ENCODE assay signal across 8 cellular contexts in genomic region chrX:136496359-136496767, GRCh38. TPM values are rescaled to one million over a fixed set of nuclear protein-coding genes. Genes with fewer than 3 reads are reported as not detected.
DNase-seq lines count a peak whose midpoint lies in the region; ATAC-seq and TF ChIP-seq lines count a peak whose summit lies in the region.

No MANE protein-coding gene starts in this region.

- H3K27me3 Mint-ChIP-seq in activated naive CD4-positive, alpha-beta T cell treated with anti-CD3 and anti-CD28 coated beads, Interleukin-2, amount 10 ng/mL, durations not matched to agents 7 days and 5 days, result peaks cover 9% of the 10 kb centered on the region

- H3K4me1 ChIP-seq in liver (ENCODE audit: control insufficient read depth in 4 of 4, insufficient read depth in 4 of 4, low read length in 3 of 4) (peaks cover 0 to 9% (median under 1%) of the 10 kb centered on the region in 4 donors), upper lobe of right lung (peaks cover 6% of the 10 kb centered on the region)

- WGBS in adipose tissue, 3 donors, result 1 to 48% (median 1%) methylated on average over 12 of the region's 12 CpGs
- WGBS in liver, result under 1% methylated on average over 12 of the region's 12 CpGs

- no peak for DNase-seq in activated naive CD4-positive, alpha-beta T cell treated with anti-CD3 and anti-CD28 coated beads, Interleukin-2, amount 10 ng/mL, durations not matched to agents 7 days and 5 days
- DNase-seq in activated naive CD4-positive, alpha-beta T cell treated with Interleukin-2 at 50 U/mL for 16 hours, result no peak
- no peak for DNase-seq in upper lobe of right lung
- DNase-seq in CD1c-positive myeloid dendritic cell (ENCODE audit: extremely low spot score), result no peak
- DNase-seq in 8988T, result no peak
- no peak for DNase-seq in kidney tubule cell (ENCODE audit: low spot score)

- H3K27ac Mint-ChIP-seq in activated naive CD4-positive, alpha-beta T cell treated with anti-CD3 and anti-CD28 coated beads, Interleukin-2, amount 10 ng/mL, durations not matched to agents 7 days and 5 days, result peak overlapping the region; percentile 97

- H3K27ac ChIP-seq in adipose tissue (ENCODE audit: low read depth, low read length), result peak overlapping the region; percentile 15
- H3K27ac ChIP-seq in liver (ENCODE audit: low read depth in 1 of 2, low read length in 2 of 2), result peak overlapping the region; percentile 65 to 92
- H3K27ac ChIP-seq in upper lobe of right lung, result peak overlapping the region; percentile 88

- TF ChIP-seq RAD21 in liver (IDR thresholded peaks at IDR 0.05), result no peak

- peaks cover 8% of the 10 kb centered on the region for H3K36me3 Mint-ChIP-seq in activated naive CD4-positive, alpha-beta T cell treated with anti-CD3 and anti-CD28 coated beads, Interleukin-2, amount 10 ng/mL, durations not matched to agents 7 days and 5 days

- H3K9me3 Mint-ChIP-seq in activated naive CD4-positive, alpha-beta T cell treated with anti-CD3 and anti-CD28 coated beads, Interleukin-2, amount 10 ng/mL, durations not matched to agents 7 days and 5 days, result no peaks in the 10 kb centered on the region

- H3K4me1 Mint-ChIP-seq in activated naive CD4-positive, alpha-beta T cell treated with anti-CD3 and anti-CD28 coated beads, Interleukin-2, amount 10 ng/mL, durations not matched to agents 7 days and 5 days, result peaks cover 29% of the 10 kb centered on the region

- ATAC-seq in upper lobe of right lung, result no peak

- peaks cover 0 to 5% (median 1%) of the 10 kb centered on the region in 4 donors for H3K36me3 ChIP-seq in liver (ENCODE audit: control insufficient read depth in 4 of 4, insufficient read depth in 3 of 4, low read depth in 1 of 4, low read length in 3 of 4)
- peaks cover 15% of the 10 kb centered on the region for H3K36me3 ChIP-seq in upper lobe of right lung

- peak overlapping the region in 1 of 2 donors; percentile 73 for H3K9ac ChIP-seq in liver (ENCODE audit: low read depth in 1 of 2, low read length in 2 of 2)

- no peak for TF ChIP-seq CTCF in liver (IDR thresholded peaks at IDR 0.05; ENCODE audit: low read depth, low read length, missing input control)
- TF ChIP-seq CTCF in upper lobe of right lung (IDR thresholded peaks at IDR 0.05), result no peak

- CTCF ChIA-PET in activated naive CD4-positive, alpha-beta T cell treated with anti-CD3 and anti-CD28 coated beads, Interleukin-2, amount 10 ng/mL, durations not matched to agents 7 days and 5 days (lab: Charles Lee), result interaction anchor here (0.9 to 3.0 kb wide), 3 partner anchors 80 to 198 kb away, joined by 3 to 9 read pairs (median 3); no protein-coding TSS in a partner anchor

- intact Hi-C loops in upper lobe of right lung (cut with DNase I), result no loop called here

- no peaks in the 10 kb centered on the region for H3K9me3 ChIP-seq in liver (ENCODE audit: control insufficient read depth in 4 of 4, low read length in 3 of 4)
- no peaks in the 10 kb centered on the region for H3K9me3 ChIP-seq in upper lobe of right lung

- H3K27me3 ChIP-seq in liver (ENCODE audit: control insufficient read depth in 4 of 4, insufficient read depth in 4 of 4, low read length in 3 of 4) (no peaks in the 10 kb centered on the region), upper lobe of right lung (no peaks in the 10 kb centered on the region)

- H3K4me3 Mint-ChIP-seq in activated naive CD4-positive, alpha-beta T cell treated with anti-CD3 and anti-CD28 coated beads, Interleukin-2, amount 10 ng/mL, durations not matched to agents 7 days and 5 days, result peak overlapping the region; percentile 88

- H3K4me3 ChIP-seq in liver (ENCODE audit: low read depth in 1 of 3, low read length in 3 of 3) (peak overlapping the region; percentile 51 to 89 (median 80)), upper lobe of right lung (peak overlapping the region; percentile 65)

TF ChIP-seq in liver, 16 proteins besides CTCF, POLR2A, EP300 and RAD21:
- TF ChIP-seq HNF4G (IDR thresholded peaks at IDR 0.05) (no peak), HNF4A (conservative IDR thresholded peaks at IDR 0.05) (no peak), GABPA (IDR thresholded peaks at IDR 0.05 in 1 of 2, conservative IDR thresholded peaks at IDR 0.05 in 1 of 2) (no peak), JUND (IDR thresholded peaks at IDR 0.05) (no peak), SP1 (IDR thresholded peaks at IDR 0.05) (no peak), MAX (IDR thresholded peaks at IDR 0.05) (no peak), REST (IDR thresholded peaks at IDR 0.05) (no peak), RXRA (IDR thresholded peaks at IDR 0.05) (no peak), NR2F2 (IDR thresholded peaks at IDR 0.05) (no peak), EGR1 (IDR thresholded peaks at IDR 0.05; ENCODE audit: low read depth in 2 of 2) (no peak), ATF3 (IDR thresholded peaks at IDR 0.05) (no peak), TAF1 (conservative IDR thresholded peaks at IDR 0.05) (no peak), FOXA1 (IDR thresholded peaks at IDR 0.05) (no peak), ZBTB33 (IDR thresholded peaks at IDR 0.05) (no peak)
TF ChIP-seq in liver: peak in this region for 0.

RNA-seq across cellular contexts. Expression of gene HTATSF1, which starts 1.0 kb away (rescaled TPM):
- 10 to 100 TPM; 16.0 to 75.0 (median 32.7) TPM for polyA plus RNA-seq in adipose tissue
- total RNA-seq in liver, result 10 to 100 TPM; 14.9 to 35.7 TPM
- polyA plus RNA-seq in liver, result 10 to 100 TPM; 12.5 to 13.3 TPM
- 23.9 TPM for total RNA-seq in upper lobe of right lung

RNA-seq across cellular contexts. Expression of gene BRS3, which starts 8.6 kb away (rescaled TPM):
- polyA plus RNA-seq in adipose tissue (under 1 TPM in 1 of 3 donors, not detected in 2; 0.03 TPM), liver (not detected)
- total RNA-seq in liver (not detected), upper lobe of right lung (not detected)

RNA-seq across cellular contexts. Expression of gene VGLL1, which starts 35.7 kb away (rescaled TPM):
- polyA plus RNA-seq in adipose tissue (under 1 TPM in 1 of 3 donors, not detected in 2; 0.15 TPM), liver (not detected)
- total RNA-seq in liver (not detected), upper lobe of right lung (1.6 TPM)

Comparison
In these comparisons a context has a peak if more than half of its experiments do, and no peak if none do; other contexts are left out.
1. H3K27ac ChIP-seq: peak in every context shown above with its lines; median percentile 88 in upper lobe of right lung; 78 in liver; 15 in adipose tissue.